ENCODE assay signal across 8 cellular contexts in genomic region chr5:42811591-42812392, GRCh38. TPM values are rescaled to one million over a fixed set of nuclear protein-coding genes. Genes with fewer than 3 reads are reported as not detected.
DNase-seq lines count a peak whose midpoint lies in the region; ATAC-seq and TF ChIP-seq lines count a peak whose summit lies in the region.

SELENOP (minus strand) TSS chr5:42811892; CDS start chr5:42808353, 3,539 bp downstream.

- H3K4me1 Mint-ChIP-seq in Calu3 (ENCODE audit: low read depth, unreplicated experiment) (peaks cover 14% of the 10 kb centered on the region), endothelial cell (ENCODE audit: unreplicated experiment) (peaks cover 28% of the 10 kb centered on the region), chondrocyte (ENCODE audit: low read depth) (no peaks in the 10 kb centered on the region)

- H3K4me1 ChIP-seq in upper lobe of right lung, result peaks cover 14% of the 10 kb centered on the region

- DNase-seq in Calu3 (peak; percentile 15), NCI-H510A (lab: John Stamatoyannopoulos, UW) (peak; percentile 2), endothelial cell (ENCODE audit: low spot score) (peak; percentile 28), lung microvascular endothelial cell (ENCODE audit: low read depth in 2 of 2) (peak in 1 of 2 donors; percentile 55), upper lobe of right lung (no peak), NCI-H2171 (lab: John Stamatoyannopoulos, UW) (no peak), chondrocyte (ENCODE audit: low spot score) (no peak)

- H3K36me3 ChIP-seq in upper lobe of right lung, result peaks cover 11% of the 10 kb centered on the region

- H3K36me3 Mint-ChIP-seq in Calu3 (ENCODE audit: insufficient read depth, unreplicated experiment) (no peaks in the 10 kb centered on the region), endothelial cell (ENCODE audit: low read depth, unreplicated experiment) (no peaks in the 10 kb centered on the region), chondrocyte (ENCODE audit: low read depth) (no peaks in the 10 kb centered on the region)

- no peaks in the 10 kb centered on the region for H3K9me3 ChIP-seq in upper lobe of right lung

- H3K27ac Mint-ChIP-seq in Calu3 (ENCODE audit: unreplicated experiment) (peak within 1 kb of the TSS; percentile 54), endothelial cell (ENCODE audit: unreplicated experiment) (peak within 1 kb of the TSS; percentile 72), chondrocyte (ENCODE audit: unreplicated experiment) (no peak within 1 kb of the TSS)

- H3K27me3 ChIP-seq in upper lobe of right lung, result no peaks in the 10 kb centered on the region

- ATAC-seq in upper lobe of right lung (peak; percentile 94), HG03108 (IDR thresholded peaks at IDR 0.05; ENCODE audit: unreplicated experiment) (no peak)

- H3K27ac ChIP-seq in upper lobe of right lung, result peak within 1 kb of the TSS; percentile 88

- TF ChIP-seq CTCF in Calu3 (IDR thresholded peaks at IDR 0.05; ENCODE audit: unreplicated experiment) (no peak), endothelial cell (IDR thresholded peaks at IDR 0.05; ENCODE audit: unreplicated experiment) (no peak), upper lobe of right lung (IDR thresholded peaks at IDR 0.05) (no peak), chondrocyte (IDR thresholded peaks at IDR 0.05) (no peak)

- intact Hi-C loops in Calu3 (cut with micrococcal nuclease; ENCODE audit: unreplicated experiment), result no loop called here
- intact Hi-C loops in upper lobe of right lung (cut with DNase I), result no loop called here

- CTCF ChIA-PET in Calu3 (lab: Charles Lee), result interaction anchor here (0.5 to 1.0 kb wide), 3 partner anchors 40 to 166 kb away, joined by 3 to 4 read pairs (median 3); no protein-coding TSS in a partner anchor

- BruUV-seq in Calu3 (replicated peaks; lab: Mats Ljungman, UMichigan), result no TSS peak

- H3K4me3 Mint-ChIP-seq in Calu3 (ENCODE audit: low read depth, unreplicated experiment) (no peak within 1 kb of the TSS), endothelial cell (ENCODE audit: unreplicated experiment) (peak within 1 kb of the TSS; percentile 89), chondrocyte (ENCODE audit: unreplicated experiment) (no peak within 1 kb of the TSS)

- H3K4me3 ChIP-seq in upper lobe of right lung, result peak within 1 kb of the TSS; percentile 64

- no peaks in the 10 kb centered on the region for H3K27me3 Mint-ChIP-seq in Calu3 (ENCODE audit: unreplicated experiment)
- no peaks in the 10 kb centered on the region for H3K27me3 Mint-ChIP-seq in endothelial cell (ENCODE audit: unreplicated experiment)
- H3K27me3 Mint-ChIP-seq in chondrocyte (ENCODE audit: low read depth), result peaks cover 3% of the 10 kb centered on the region

- no peaks in the 10 kb centered on the region for H3K9me3 Mint-ChIP-seq in Calu3 (ENCODE audit: low read depth, unreplicated experiment)
- H3K9me3 Mint-ChIP-seq in endothelial cell (ENCODE audit: unreplicated experiment), result no peaks in the 10 kb centered on the region
- H3K9me3 Mint-ChIP-seq in chondrocyte (ENCODE audit: low read depth), result no peaks in the 10 kb centered on the region

RNA-seq across cellular contexts. Expression of gene SELENOP, which starts in this region (rescaled TPM):
- total RNA-seq in Calu3 (2022), result 2.0 and 4.9 TPM in 2 replicates
- 68.9 TPM for total RNA-seq in endothelial cell (ENCODE audit: unreplicated experiment)
- 51.4 and 175 TPM in 2 replicates for total RNA-seq in lung microvascular endothelial cell
- total RNA-seq in upper lobe of right lung, result 884 TPM
- total RNA-seq in chondrocyte, result 0.20 to 18.9 TPM (median 0.33 TPM) in 3 replicates

Comparison
In these comparisons a context has a peak if more than half of its experiments do, and no peak if none do; other contexts are left out.
1. DNase-seq: peak in Calu3 (single experiment), NCI-H510A (single experiment) and endothelial cell (single experiment); none in upper lobe of right lung (single experiment), NCI-H2171 (single experiment) and chondrocyte (single experiment).